ENCODE assay signal across 13 cellular contexts in genomic region chr5:15807861-15808260, GRCh38.
A peak's percentile ranks its signal among the peaks of the same experiment; 100 is the strongest.
DNase-seq lines count a peak whose midpoint lies in the region; ATAC-seq, FAIRE-seq and TF ChIP-seq lines count a peak whose summit lies in the region.
"Had no signal": no experiment of that assay in that cellular context is flagged by ENCODE, and none has a peak within 500 bp of the region (broad histone marks: within the 10 kb centered on the region; RNA-seq: fewer than 3 reads in every experiment).

No MANE protein-coding gene starts in this region.

- TF ChIP-seq EP300 in HepG2 (IDR thresholded peaks at IDR 0.05; ENCODE audit: low read depth in 2 of 2, low read length in 2 of 2) (no peak), HepG2 (CRISPR knock-in tag; IDR thresholded peaks at IDR 0.05; ENCODE audit: borderline replicate concordance) (no peak)

- intact Hi-C loops in HepG2 (cut with micrococcal nuclease; ENCODE audit: unreplicated experiment), result no loop called here

- H3K27ac ChIP-seq in HepG2 (ENCODE audit: extremely low read length, insufficient read depth, low read length), result no peak overlapping the region

- H3K4me2 ChIP-seq in HepG2 (ENCODE audit: low read depth, low read length), result no peak overlapping the region

- TF ChIP-seq CTCF in AG09319 (IDR thresholded peaks at IDR 0.05; ENCODE audit: low read depth, low read length), result peak; percentile 34
- no peak for TF ChIP-seq CTCF in HepG2 (CRISPR knock-in tag; IDR thresholded peaks at IDR 0.05)

- POLR2A ChIA-PET in HepG2 (lab: Yijun Ruan, JAX), result no interaction called here

- DNase-seq in AG09319 (ENCODE audit: extremely low read depth, low read depth), result no peak
- peak; percentile 84 for DNase-seq in MG63
- DNase-seq in dermis blood vessel endothelial cell, result peak; percentile 90
- no peak for DNase-seq in HepG2 (ENCODE audit: low spot score)
- no peak for DNase-seq in D341Med (ENCODE audit: low spot score)
- DNase-seq in activated CD8-positive, alpha-beta memory T cell treated with anti-CD3 and anti-CD28 coated beads, Interleukin-2, amount 50 U/mL, for 4 hours, result no peak
- no peak for DNase-seq in OCI-M2 (lab: John Stamatoyannopoulos, UW; ENCODE audit: unreplicated experiment)
- DNase-seq: COR-L47; effector CD4-positive, alpha-beta T cell; GOT3; NCI-H446 treated with DMSO at 0.1 percent for 48 hours had no signal

- H3K27me3 ChIP-seq in MG63 (no peaks in the 10 kb centered on the region), HepG2 (ENCODE audit: control insufficient read depth in 1 of 2, insufficient read depth in 2 of 2, low read length in 2 of 2) (no peaks in the 10 kb centered on the region)

- WGBS in HepG2 (ENCODE audit: low lambda C conversion rate), result 20% methylated on average over 5 of the region's 5 CpGs

- no peaks in the 10 kb centered on the region for H3K79me2 ChIP-seq in HepG2 (ENCODE audit: insufficient read depth, low read length)

- no peak for FAIRE-seq in HepG2 (lab: Jason Lieb, UNC)
- FAIRE-seq: GM18507 had no signal

- in situ Hi-C loops in HepG2 (cut with HindIII; ENCODE audit: extremely low pct_ligation_motif_present, low pct_unique_long_range_greater_than_20kb), result no loop called here

- BruUV-seq in HepG2 (replicated peaks; lab: Mats Ljungman, UMichigan), result no TSS peak

- H3K4me3 ChIP-seq in MG63 (no peak overlapping the region), HepG2 (replicated peaks in 1 of 3; ENCODE audit: insufficient read depth in 1 of 3, low read depth in 2 of 3, low read length in 3 of 3) (no peak overlapping the region)

- peak; percentile 52; the same call in 1 of the 3 replicates for ATAC-seq in HepG2
- no peak for ATAC-seq in GM21390 (IDR thresholded peaks at IDR 0.05; ENCODE audit: unreplicated experiment)

- no peak overlapping the region for H2AFZ ChIP-seq in HepG2 (ENCODE audit: low read length)

- H3K9ac ChIP-seq in HepG2 (ENCODE audit: insufficient read depth, low read depth, low read length), result no peak overlapping the region

- no peak for TF ChIP-seq RAD21 in HepG2 (CRISPR knock-in tag; IDR thresholded peaks at IDR 0.05)

- no peaks in the 10 kb centered on the region; the same call in none of the 2 replicates for H3K9me3 ChIP-seq in MG63
- H3K9me3 ChIP-seq in HepG2 (ENCODE audit: low read length), result peaks cover 20% of the 10 kb centered on the region

- no peaks in the 10 kb centered on the region for H3K4me1 ChIP-seq in HepG2 (ENCODE audit: insufficient read depth, low read length)

- H4K20me1 ChIP-seq in HepG2 (ENCODE audit: insufficient read depth, low read length), result no peaks in the 10 kb centered on the region

- CTCF ChIA-PET in HepG2 (lab: Yijun Ruan, JAX; ENCODE audit: low intra/inter-chr PET ratio, low total read pairs), result no interaction called here

- H3K36me3 ChIP-seq in MG63 (no peaks in the 10 kb centered on the region; the same call in 1 of the 2 replicates), HepG2 (replicated peaks in 1 of 2; ENCODE audit: control insufficient read depth in 1 of 2, insufficient read depth in 2 of 2, low read length in 2 of 2) (no peaks in the 10 kb centered on the region)

- no peak for TF ChIP-seq POLR2A in HepG2 (IDR thresholded peaks at IDR 0.05; ENCODE audit: insufficient read depth in 1 of 2, low read depth in 2 of 2, low read length in 2 of 2)

TF ChIP-seq in HepG2, 621 proteins besides CTCF, POLR2A, EP300 and RAD21:
- no peak for TF ChIP-seq ZNF543 (CRISPR knock-in tag; IDR thresholded peaks at IDR 0.05)
- TF ChIP-seq GATA4 (IDR thresholded peaks at IDR 0.05; ENCODE audit: borderline replicate concordance, low read depth), result no peak
- TF ChIP-seq ZNF276 (CRISPR knock-in tag; IDR thresholded peaks at IDR 0.05; ENCODE audit: low read depth), result no peak
- no peak for TF ChIP-seq RELA (CRISPR knock-in tag; IDR thresholded peaks at IDR 0.05)
- no peak for TF ChIP-seq ATF1 (CRISPR knock-in tag; IDR thresholded peaks at IDR 0.05)
- TF ChIP-seq GABPB1 (CRISPR knock-in tag; IDR thresholded peaks at IDR 0.05), result no peak
- no peak for TF ChIP-seq CREBL2 (CRISPR knock-in tag; IDR thresholded peaks at IDR 0.05; ENCODE audit: borderline replicate concordance)
- no peak for TF ChIP-seq GATAD1 (CRISPR knock-in tag; IDR thresholded peaks at IDR 0.05)
- no peak for TF ChIP-seq ZBTB8A (CRISPR knock-in tag; IDR thresholded peaks at IDR 0.05; ENCODE audit: borderline replicate concordance, low read depth)
- TF ChIP-seq ZNF605 (CRISPR knock-in tag; IDR thresholded peaks at IDR 0.05), result no peak
- TF ChIP-seq THAP8 (CRISPR knock-in tag; IDR thresholded peaks at IDR 0.05; ENCODE audit: borderline replicate concordance), result no peak
- TF ChIP-seq NFKB2 (CRISPR knock-in tag; IDR thresholded peaks at IDR 0.05; ENCODE audit: borderline replicate concordance), result no peak
- no peak for TF ChIP-seq ONECUT2 (CRISPR knock-in tag; IDR thresholded peaks at IDR 0.05)
- no peak for TF ChIP-seq ZNF501 (CRISPR knock-in tag; IDR thresholded peaks at IDR 0.05)
- TF ChIP-seq MBNL3 (CRISPR knock-in tag; conservative IDR thresholded peaks at IDR 0.05), result no peak
- no peak for TF ChIP-seq HNRNPK (IDR thresholded peaks at IDR 0.05; ENCODE audit: low read depth, low read length, poor library complexity, severe bottlenecking)

Comparison
In these comparisons a context has a peak if more than half of its experiments do, and no peak if none do; other contexts are left out.
1. DNase-seq: peak in MG63 (single experiment) and dermis blood vessel endothelial cell (single experiment); none in AG09319 (single experiment), HepG2 (single experiment), D341Med (single experiment), activated CD8-positive, alpha-beta memory T cell treated with anti-CD3 and anti-CD28 coated beads, Interleukin-2, amount 50 U/mL, for 4 hours (single experiment) and OCI-M2 (single experiment).